Comparison of ENCODE assay signal across 8 cellular contexts in genomic region chr11:105609832-105610781, GRCh38. TPM values are rescaled to one million over a fixed set of nuclear protein-coding genes. Genes with fewer than 3 reads are reported as not detected.
A peak's percentile ranks its signal among the peaks of the same experiment; 100 is the strongest.
DNase-seq lines count a peak whose midpoint lies in the region; ATAC-seq and TF ChIP-seq lines count a peak whose summit lies in the region.

GRIA4 (plus strand) TSS chr11:105610073; CDS start chr11:105610998, 925 bp downstream.

- peak within 1 kb of the TSS; percentile 78 for H2AFZ ChIP-seq in SK-N-SH (ENCODE audit: low read depth)

- no peaks in the 10 kb centered on the region for H3K79me2 ChIP-seq in SK-N-SH (ENCODE audit: insufficient read depth)

- no peak for TF ChIP-seq POLR2A in esophagus squamous epithelium (IDR thresholded peaks at IDR 0.05)

- H3K4me1 ChIP-seq in SK-N-SH (ENCODE audit: control insufficient read depth in 1 of 2, insufficient read depth in 2 of 2, low read depth in 1 of 2, low read length in 1 of 2) (peaks cover 0 to 7% of the 10 kb centered on the region in 2 experiments; a peak in 2 of 4 replicates), esophagus squamous epithelium (peaks cover 7 to 24% (median 12%) of the 10 kb centered on the region in 3 donors), muscle layer of colon (ENCODE audit: insufficient read depth, low read length) (peaks cover 5% of the 10 kb centered on the region)

- WGBS in SK-N-SH (ENCODE audit: low lambda C conversion rate) = 5% methylated on average over 38 of the region's 54 CpGs
- WGBS in esophagus squamous epithelium, 2 donors = 3 to 11% methylated on average over 13 to 39 of the region's 54 CpGs

- H3K9me3 ChIP-seq in SK-N-SH (no peaks in the 10 kb centered on the region), esophagus squamous epithelium (no peaks in the 10 kb centered on the region), muscle layer of colon (ENCODE audit: low read length) (no peaks in the 10 kb centered on the region)

- CTCF ChIA-PET in SK-N-SH (lab: Yijun Ruan, JAX) = no interaction called here

- peak; percentile 3 for DNase-seq in stimulated activated CD4-positive, alpha-beta T cell treated with anti-CD3 and anti-CD28 coated beads, Interleukin-4, amount 100 ng/mL, for 1 hour
- DNase-seq in stimulated activated CD4-positive, alpha-beta T cell treated with anti-CD3 and anti-CD28 coated beads, Interleukin-2, amount 100 ng/mL, for 48 hours = no peak
- peak; percentile 79 for DNase-seq in SK-N-SH
- DNase-seq in esophagus squamous epithelium (lab: John Stamatoyannopoulos, UW) = no peak
- no peak for DNase-seq in T-helper 1 cell

- ATAC-seq in HG03175 (IDR thresholded peaks at IDR 0.05; ENCODE audit: unreplicated experiment) (no peak), HG02870 (IDR thresholded peaks at IDR 0.05; ENCODE audit: unreplicated experiment) (no peak)

- H3K9me2 ChIP-seq in SK-N-SH = no peaks in the 10 kb centered on the region

- H4K20me1 ChIP-seq in SK-N-SH (ENCODE audit: insufficient read depth) = no peaks in the 10 kb centered on the region

- H3K27me3 ChIP-seq in SK-N-SH (ENCODE audit: insufficient read depth) (peaks cover 34% of the 10 kb centered on the region), esophagus squamous epithelium (peaks cover 0 to 38% (median 0%) of the 10 kb centered on the region in 4 donors), muscle layer of colon (ENCODE audit: control insufficient read depth in 1 of 2, insufficient read depth in 2 of 2, low read length in 2 of 2) (peaks cover 0 to 8% of the 10 kb centered on the region in 2 donors)

- intact Hi-C loops in esophagus squamous epithelium (cut with DNase I) = no loop called here

- TF ChIP-seq RAD21 in SK-N-SH (IDR thresholded peaks at IDR 0.05; ENCODE audit: low read length) = peak; percentile 43; the same call in 1 of the 2 replicates

- no peak for TF ChIP-seq EP300 in SK-N-SH (IDR thresholded peaks at IDR 0.05; ENCODE audit: borderline replicate concordance in 1 of 2, low read depth in 1 of 2, low read length in 1 of 2)

- H3F3A ChIP-seq in SK-N-SH (replicated peaks; ENCODE audit: insufficient read depth) = no peaks in the 10 kb centered on the region

- H3K27ac ChIP-seq in SK-N-SH (ENCODE audit: low read depth in 2 of 2, low read length in 1 of 2) (peak within 1 kb of the TSS in 1 of 2 experiments; percentile 53; a peak in 1 of 4 replicates), esophagus squamous epithelium (no peak within 1 kb of the TSS), muscle layer of colon (ENCODE audit: low read depth, low read length) (no peak within 1 kb of the TSS)

- H3K36me3 ChIP-seq in SK-N-SH (replicated peaks in 1 of 2; ENCODE audit: control insufficient read depth in 1 of 2, insufficient read depth in 2 of 2, low read length in 1 of 2) (no peaks in the 10 kb centered on the region), esophagus squamous epithelium (no peaks in the 10 kb centered on the region), muscle layer of colon (ENCODE audit: insufficient read depth, low read length) (no peaks in the 10 kb centered on the region)

- H3K4me2 ChIP-seq in SK-N-SH = peak within 1 kb of the TSS; percentile 88

- TF ChIP-seq CTCF in SK-N-SH (IDR thresholded peaks at IDR 0.05) (no peak), esophagus squamous epithelium (IDR thresholded peaks at IDR 0.05) (no peak)

- POLR2A ChIA-PET in SK-N-SH (lab: Yijun Ruan, JAX) = no interaction called here

- no peak within 1 kb of the TSS for H3K9ac ChIP-seq in SK-N-SH
- no peak within 1 kb of the TSS for H3K9ac ChIP-seq in muscle layer of colon (ENCODE audit: low read length)

- H3K4me3 ChIP-seq in SK-N-SH (ENCODE audit: low read depth in 2 of 2, low read length in 1 of 2) (peak within 1 kb of the TSS; percentile 52 to 62), esophagus squamous epithelium (peak within 1 kb of the TSS in 3 of 4 donors; percentile 9 to 51 (median 35)), muscle layer of colon (ENCODE audit: low read depth in 1 of 2, low read length in 2 of 2) (peak within 1 kb of the TSS; percentile 13 to 45)

TF ChIP-seq in SK-N-SH, 30 proteins besides CTCF, POLR2A, EP300 and RAD21:
- TF ChIP-seq TEAD4 (IDR thresholded peaks at IDR 0.05; ENCODE audit: borderline replicate concordance, insufficient read depth) = no peak
- no peak for TF ChIP-seq USF2 (IDR thresholded peaks at IDR 0.05; ENCODE audit: borderline replicate concordance, low read depth, low read length)
- TF ChIP-seq MAX (IDR thresholded peaks at IDR 0.05; ENCODE audit: low read depth) = peak; percentile 48; the same call in 1 of the 2 replicates
- TF ChIP-seq, protein P1, sequence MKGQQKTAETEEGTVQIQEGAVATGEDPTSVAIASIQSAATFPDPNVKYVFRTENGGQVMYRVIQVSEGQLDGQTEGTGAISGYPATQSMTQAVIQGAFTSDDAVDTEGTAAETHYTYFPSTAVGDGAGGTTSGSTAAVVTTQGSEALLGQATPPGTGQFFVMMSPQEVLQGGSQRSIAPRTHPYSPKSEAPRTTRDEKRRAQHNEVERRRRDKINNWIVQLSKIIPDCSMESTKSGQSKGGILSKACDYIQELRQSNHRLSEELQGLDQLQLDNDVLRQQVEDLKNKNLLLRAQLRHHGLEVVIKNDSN (IDR thresholded peaks at IDR 0.05; ENCODE audit: borderline replicate concordance, low read depth) = no peak
- TF ChIP-seq MXI1 (IDR thresholded peaks at IDR 0.05; ENCODE audit: low read depth, low read length) = peak; percentile 82
- no peak for TF ChIP-seq FOXJ3 (CRISPR knock-in tag; IDR thresholded peaks at IDR 0.05)
- no peak for TF ChIP-seq RFX5 (IDR thresholded peaks at IDR 0.05; ENCODE audit: low read length)

RNA-seq across cellular contexts. Expression of gene GRIA4, which starts in this region (rescaled TPM):
- polyA plus RNA-seq in SK-N-SH (2012; rRNA removed) = 0.02 TPM in 1 of 2 replicates, not detected in the other
- polyA plus RNA-seq in SK-N-SH (2012; cell fraction: cytosol; rRNA removed) = 0.46 and 0.59 TPM in 2 replicates
- 0.02 and 0.05 TPM in 2 replicates for polyA plus RNA-seq in SK-N-SH (2012; cell fraction: nucleus; rRNA removed)
- total RNA-seq in esophagus squamous epithelium = not detected

Comparison
In these comparisons a context has a peak if more than half of its experiments do, and no peak if none do; other contexts are left out.
1. Peak in DNase-seq, H3K4me3 ChIP-seq and H3K4me2 ChIP-seq in SK-N-SH; RNA of the gene not detected or under 1 TPM.